Comparison of ENCODE assay signal across 8 cellular contexts in the genomic region with DNA sequence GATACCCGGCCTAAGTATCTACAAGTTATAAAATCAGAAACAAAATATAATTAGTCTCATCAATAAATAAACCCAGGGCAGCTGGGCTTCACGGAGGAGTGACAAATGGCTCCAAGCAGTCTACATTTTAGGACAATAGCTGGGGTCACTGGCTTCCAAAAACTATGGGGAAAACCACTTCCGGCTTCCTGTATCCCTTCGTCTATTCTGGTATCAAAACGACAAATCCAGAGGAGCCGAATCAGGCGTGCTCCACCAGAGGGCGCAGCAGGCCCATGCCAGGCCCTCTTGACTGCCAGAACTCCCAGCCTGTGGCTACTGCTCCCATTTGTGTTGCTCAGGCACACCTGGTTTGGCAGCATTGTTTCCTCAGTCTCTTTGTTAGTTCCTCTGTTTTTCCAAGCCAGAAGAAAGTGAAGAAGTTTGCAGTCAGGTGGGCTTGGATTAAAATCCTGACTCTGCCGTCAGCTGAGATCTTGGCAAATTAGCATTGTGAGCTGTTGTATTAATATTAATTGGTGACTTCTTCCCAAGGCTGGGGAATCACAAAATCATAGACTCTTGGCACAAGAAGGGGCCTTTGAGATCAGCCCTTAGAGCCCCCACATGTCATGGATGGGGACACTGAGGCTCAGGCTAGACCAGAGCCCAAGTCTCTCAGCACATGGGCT. TPM values are rescaled to one million over a fixed set of nuclear protein-coding genes. Genes with fewer than 3 reads are reported as not detected.
DNase-seq lines count a peak whose midpoint lies in the region; ATAC-seq and TF ChIP-seq lines count a peak whose summit lies in the region.

No MANE protein-coding gene starts in this region.

- no peaks in the 10 kb centered on the region for H3K9me3 Mint-ChIP-seq in CD4-positive, alpha-beta T cell

- POLR2A ChIA-PET in CD4-positive, alpha-beta T cell (lab: Charles Lee), result interaction anchor here (1.0 to 2.3 kb wide), 3 partner anchors 12 to 92 kb away, joined by 3 to 13 read pairs (median 3); partner anchors contain the start of gene RAB14
- POLR2A ChIA-PET in HEK293 (lab: Yijun Ruan, JAX), result no interaction called here

- ATAC-seq in CD4-positive, alpha-beta T cell (ENCODE audit: poor library complexity), result peak; percentile 70
- ATAC-seq in left colon (peak; percentile 99), HG03565 (IDR thresholded peaks at IDR 0.05; ENCODE audit: unreplicated experiment) (no peak)

- no peaks in the 10 kb centered on the region for H3K36me3 ChIP-seq in HEK293 (ENCODE audit: control insufficient read depth in 2 of 2, insufficient read depth in 1 of 2, low read length in 2 of 2)

- CTCF ChIA-PET in CD4-positive, alpha-beta T cell (lab: Charles Lee), result interaction anchor here (0.5 to 3.1 kb wide), 7 partner anchors 11 to 457 kb away, joined by 3 to 8 read pairs (median 5); partner anchors contain the start of gene RAB14
- CTCF ChIA-PET in HEK293 (lab: Yijun Ruan, JAX), result interaction anchor here (0.6 to 6.0 kb wide), 60 partner anchors 9 to 457 kb away, joined by 3 to 107 read pairs (median 4); partner anchors contain the start of genes GSN and RAB14

- H3K27me3 Mint-ChIP-seq in CD4-positive, alpha-beta T cell, result no peaks in the 10 kb centered on the region

- no peak overlapping the region for H3K4me3 ChIP-seq in HEK293 (ENCODE audit: low read depth, low read length)

- H3K27ac Mint-ChIP-seq in CD4-positive, alpha-beta T cell, result no peak overlapping the region

- peaks cover 6% of the 10 kb centered on the region for H3K4me1 Mint-ChIP-seq in CD4-positive, alpha-beta T cell (ENCODE audit: low read depth)

- TF ChIP-seq CTCF in CD4-positive, alpha-beta T cell (IDR thresholded peaks at IDR 0.05), result peak; percentile 80
- TF ChIP-seq CTCF in HEK293 (tag by site-specific recombination; IDR thresholded peaks at IDR 0.05), result peak; percentile 44; the same call in 1 of the 2 replicates

- intact Hi-C loops in CD4-positive, alpha-beta T cell (cut with DNase I, micrococcal nuclease), result loop anchor here (1.0 kb wide), 1 partner anchor 187 kb away; no protein-coding TSS in a partner anchor
- intact Hi-C loops in left colon (cut with DNase I, micrococcal nuclease), result loop anchor here in 1 of 2 donors (5.0 kb wide), 2 partner anchors 104 to 169 kb away; no protein-coding TSS in a partner anchor

- H3K9me3 ChIP-seq in CD4-positive, alpha-beta T cell (ENCODE audit: control insufficient read depth, low read length), result no peaks in the 10 kb centered on the region
- H3K9me3 ChIP-seq in HEK293 (ENCODE audit: control insufficient read depth, insufficient read depth, low read depth, low read length), result no peaks in the 10 kb centered on the region

- no peak overlapping the region for H3K4me3 Mint-ChIP-seq in CD4-positive, alpha-beta T cell

- DNase-seq in CD4-positive, alpha-beta T cell, result peak; percentile 31 to 67 (median 50)
- DNase-seq in NCI-H345 treated with DMSO at 0.1 percent for 48 hours (lab: John Stamatoyannopoulos, UW; ENCODE audit: unreplicated experiment) (peak; percentile 76), cerebellar cortex (ENCODE audit: low spot score) (peak; percentile 88), left colon (peak; percentile 82 to 91)
- DNase-seq in activated CD4-positive, CD25-positive, alpha-beta regulatory T cell treated with anti-CD3 and anti-CD28 coated beads, Interleukin-2, amount 50 U/mL, for 72 hours, result peak; percentile 70
- DNase-seq in stimulated activated CD4-positive, alpha-beta T cell treated with anti-CD3 and anti-CD28 coated beads, Interleukin-1b, Interleukin-23, amount 100 ng/mL, for 24 hours (ENCODE audit: low read depth in 4 of 4, low spot score in 1 of 4), result peak; percentile 47 to 66 (median 56)

- H3K36me3 Mint-ChIP-seq in CD4-positive, alpha-beta T cell (ENCODE audit: low read depth), result no peaks in the 10 kb centered on the region

- H3K27me3 ChIP-seq in CD4-positive, alpha-beta T cell (ENCODE audit: control insufficient read depth, insufficient read depth, low read length), result no peaks in the 10 kb centered on the region

- H3K27ac ChIP-seq in CD4-positive, alpha-beta T cell (ENCODE audit: low read depth, low read length), result no peak overlapping the region
- no peak overlapping the region for H3K27ac ChIP-seq in HEK293 (ENCODE audit: extremely low read depth, low read depth, low read length)

- no peaks in the 10 kb centered on the region for H3K4me1 ChIP-seq in HEK293 (ENCODE audit: control insufficient read depth, insufficient read depth, low read length)

TF ChIP-seq in HEK293, 187 proteins besides CTCF, POLR2A, EP300 and RAD21 (continues in another document):
- TF ChIP-seq ZNF837 (tag by site-specific recombination; IDR thresholded peaks at IDR 0.05), result no peak
- TF ChIP-seq ZNF549 (tag by site-specific recombination; IDR thresholded peaks at IDR 0.05), result no peak
- TF ChIP-seq, protein P1, sequence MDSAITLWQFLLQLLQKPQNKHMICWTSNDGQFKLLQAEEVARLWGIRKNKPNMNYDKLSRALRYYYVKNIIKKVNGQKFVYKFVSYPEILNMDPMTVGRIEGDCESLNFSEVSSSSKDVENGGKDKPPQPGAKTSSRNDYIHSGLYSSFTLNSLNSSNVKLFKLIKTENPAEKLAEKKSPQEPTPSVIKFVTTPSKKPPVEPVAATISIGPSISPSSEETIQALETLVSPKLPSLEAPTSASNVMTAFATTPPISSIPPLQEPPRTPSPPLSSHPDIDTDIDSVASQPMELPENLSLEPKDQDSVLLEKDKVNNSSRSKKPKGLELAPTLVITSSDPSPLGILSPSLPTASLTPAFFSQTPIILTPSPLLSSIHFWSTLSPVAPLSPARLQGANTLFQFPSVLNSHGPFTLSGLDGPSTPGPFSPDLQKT (IDR thresholded peaks at IDR 0.05; ENCODE audit: borderline replicate concordance, low read depth, low read length), result no peak
- TF ChIP-seq SCRT2 (tag by site-specific recombination; IDR thresholded peaks at IDR 0.05), result peak; percentile 53; the same call in 1 of the 2 replicates
- TF ChIP-seq ZNF529 (tag by site-specific recombination; IDR thresholded peaks at IDR 0.05; ENCODE audit: insufficient replicate concordance), result no peak
- TF ChIP-seq ZBTB6 (tag by site-specific recombination; IDR thresholded peaks at IDR 0.05), result no peak
- TF ChIP-seq SP3 (tag by site-specific recombination; IDR thresholded peaks at IDR 0.05), result no peak
- TF ChIP-seq ZNF660 (tag by site-specific recombination; IDR thresholded peaks at IDR 0.05), result peak; percentile 70; the same call in 1 of the 2 replicates
- TF ChIP-seq PRDM1 (tag by site-specific recombination; IDR thresholded peaks at IDR 0.05), result no peak
- no peak for TF ChIP-seq ZNF791 (tag by site-specific recombination; IDR thresholded peaks at IDR 0.05)
- TF ChIP-seq ZNF138 (tag by site-specific recombination; IDR thresholded peaks at IDR 0.05; ENCODE audit: borderline replicate concordance), result no peak
- TF ChIP-seq ZXDB (tag by site-specific recombination; IDR thresholded peaks at IDR 0.05), result no peak
- no peak for TF ChIP-seq ATF2 (tag by site-specific recombination; IDR thresholded peaks at IDR 0.05; ENCODE audit: low read depth)
- no peak for TF ChIP-seq ZBTB48 (tag by site-specific recombination; IDR thresholded peaks at IDR 0.05)
- no peak for TF ChIP-seq EGR2 (tag by site-specific recombination; IDR thresholded peaks at IDR 0.05; ENCODE audit: low read depth)
- TF ChIP-seq, protein P2, sequence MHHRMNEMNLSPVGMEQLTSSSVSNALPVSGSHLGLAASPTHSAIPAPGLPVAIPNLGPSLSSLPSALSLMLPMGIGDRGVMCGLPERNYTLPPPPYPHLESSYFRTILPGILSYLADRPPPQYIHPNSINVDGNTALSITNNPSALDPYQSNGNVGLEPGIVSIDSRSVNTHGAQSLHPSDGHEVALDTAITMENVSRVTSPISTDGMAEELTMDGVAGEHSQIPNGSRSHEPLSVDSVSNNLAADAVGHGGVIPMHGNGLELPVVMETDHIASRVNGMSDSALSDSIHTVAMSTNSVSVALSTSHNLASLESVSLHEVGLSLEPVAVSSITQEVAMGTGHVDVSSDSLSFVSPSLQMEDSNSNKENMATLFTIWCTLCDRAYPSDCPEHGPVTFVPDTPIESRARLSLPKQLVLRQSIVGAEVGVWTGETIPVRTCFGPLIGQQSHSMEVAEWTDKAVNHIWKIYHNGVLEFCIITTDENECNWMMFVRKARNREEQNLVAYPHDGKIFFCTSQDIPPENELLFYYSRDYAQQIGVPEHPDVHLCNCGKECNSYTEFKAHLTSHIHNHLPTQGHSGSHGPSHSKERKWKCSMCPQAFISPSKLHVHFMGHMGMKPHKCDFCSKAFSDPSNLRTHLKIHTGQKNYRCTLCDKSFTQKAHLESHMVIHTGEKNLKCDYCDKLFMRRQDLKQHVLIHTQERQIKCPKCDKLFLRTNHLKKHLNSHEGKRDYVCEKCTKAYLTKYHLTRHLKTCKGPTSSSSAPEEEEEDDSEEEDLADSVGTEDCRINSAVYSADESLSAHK (tag by site-specific recombination; IDR thresholded peaks at IDR 0.05), result no peak

RNA-seq across cellular contexts. Expression of gene RAB14, which starts 11.6 kb away (rescaled TPM):
- total RNA-seq in CD4-positive, alpha-beta T cell, result 10 to 100 TPM; 57.4 to 58.2 TPM
- 10 to 100 TPM; 87.1 to 93.1 TPM for total RNA-seq in left colon

RNA-seq across cellular contexts. Expression of gene GSN, which starts 54.7 kb away (rescaled TPM):
- 1 to 10 TPM; 2.6 to 2.7 TPM for total RNA-seq in CD4-positive, alpha-beta T cell
- 100 to 1,000 TPM; 404 to 854 TPM for total RNA-seq in left colon

Comparison
In these comparisons a context has a peak if more than half of its experiments do, and no peak if none do; other contexts are left out.
1. RNA of gene GSN, which starts 54.7 kb away (total RNA-seq): 404 to 854 TPM in left colon; 2.6 to 2.7 TPM in CD4-positive, alpha-beta T cell; every median in the first group is over 100 times any median in the second.
2. Peak in every context shown above with its lines, with median percentiles within 50 percentile points of each other: DNase-seq.